Comparison of ENCODE assay signal across 11 cellular contexts in genomic region chr11:62724171-62724570, GRCh38. TPM values are rescaled to one million over a fixed set of nuclear protein-coding genes. Genes with fewer than 3 reads are reported as not detected.
DNase-seq lines count a peak whose midpoint lies in the region; ATAC-seq and TF ChIP-seq lines count a peak whose summit lies in the region.
"Had no signal": no experiment of that assay in that cellular context is flagged by ENCODE, and none has a peak within 500 bp of the region (broad histone marks: within the 10 kb centered on the region; RNA-seq: fewer than 3 reads in every experiment).

No MANE protein-coding gene starts in this region.

- H3K4me1 ChIP-seq in GM23338 (ENCODE audit: insufficient read depth) (peaks cover 16% of the 10 kb centered on the region), rectal smooth muscle tissue (ENCODE audit: control insufficient read depth, insufficient read depth, low read length) (peaks cover 25% of the 10 kb centered on the region)

- peaks cover 69% of the 10 kb centered on the region for H3K36me3 Mint-ChIP-seq in GM23338 (ENCODE audit: low read depth)
- H3K36me3 Mint-ChIP-seq in T-cell: peaks cover 58% of the 10 kb centered on the region

- POLR2A ChIA-PET in T-cell (lab: Charles Lee): interaction anchor here (0.7 kb wide), 4 partner anchors 29 to 69 kb away, joined by 3 to 5 read pairs (median 4); partner anchors contain the start of genes C11orf98 (in 1 of the 2) and CSKMT (in 1 of the 2)

- H2AFZ ChIP-seq in GM23338: no peak overlapping the region

- H3K27me3 Mint-ChIP-seq in GM23338 (ENCODE audit: insufficient read depth, low read depth, poor library complexity) (peaks cover 14% of the 10 kb centered on the region), T-cell (no peaks in the 10 kb centered on the region)

- CTCF ChIA-PET in T-cell (lab: Charles Lee): interaction anchor here (0.6 to 1.4 kb wide), 2 partner anchors 12 to 22 kb away, joined by 3 to 4 read pairs; no protein-coding TSS in a partner anchor

- TF ChIP-seq CTCF in GM23338 (conservative IDR thresholded peaks at IDR 0.05; ENCODE audit: low read depth in 2 of 2) (no peak), epithelial cell of proximal tubule (conservative IDR thresholded peaks at IDR 0.05; ENCODE audit: low read depth, low read length) (no peak)

- H3K27me3 ChIP-seq in GM23338 (ENCODE audit: insufficient read depth) (no peaks in the 10 kb centered on the region), rectal smooth muscle tissue (ENCODE audit: control insufficient read depth, insufficient read depth, low read length) (no peaks in the 10 kb centered on the region)
- H3K27me3 ChIP-seq: SJSA1 had no signal

- H3K4me3 ChIP-seq in GM23338: peak overlapping the region; percentile 59; the same call in 1 of the 2 replicates
- H3K4me3 ChIP-seq in epithelial cell of proximal tubule (ENCODE audit: low read depth, low read length): peak overlapping the region; percentile 90
- H3K4me3 ChIP-seq in rectal smooth muscle tissue (ENCODE audit: low read length): peak overlapping the region; percentile 94

- peaks cover 56% of the 10 kb centered on the region for H3K36me3 ChIP-seq in GM23338 (ENCODE audit: insufficient read depth)
- peaks cover 39% of the 10 kb centered on the region for H3K36me3 ChIP-seq in rectal smooth muscle tissue (ENCODE audit: control insufficient read depth, insufficient read depth, low read length)

- peaks cover 21% of the 10 kb centered on the region for H3K4me1 Mint-ChIP-seq in GM23338
- peaks cover 43 to 64% (median 63%) of the 10 kb centered on the region in 3 donors for H3K4me1 Mint-ChIP-seq in T-cell

- H3F3A ChIP-seq in GM23338 (replicated peaks; ENCODE audit: low read depth): peaks cover 61% of the 10 kb centered on the region

- H3K79me2 ChIP-seq in GM23338 (replicated peaks; ENCODE audit: insufficient read depth): peaks cover 69% of the 10 kb centered on the region

- no peaks in the 10 kb centered on the region for H3K9me2 ChIP-seq in GM23338 (ENCODE audit: insufficient read depth)

- no peaks in the 10 kb centered on the region for H3K9me3 Mint-ChIP-seq in GM23338
- no peaks in the 10 kb centered on the region for H3K9me3 Mint-ChIP-seq in T-cell

- H3K4me3 Mint-ChIP-seq in GM23338 (peak overlapping the region; percentile 98), T-cell (peak overlapping the region; percentile 95 to 98 (median 98))

- DNase-seq in GM23338 (ENCODE audit: low spot score) (no peak), T-cell (no peak), epithelial cell of proximal tubule (ENCODE audit: low read depth) (no peak), GM03348 (ENCODE audit: low spot score) (no peak), superior temporal gyrus (ENCODE audit: extremely low spot score) (no peak), AML-193 (lab: John Stamatoyannopoulos, UW) (no peak)
- no peak for DNase-seq in stimulated activated CD4-positive, alpha-beta T cell treated with anti-CD3 and anti-CD28 coated beads, Interleukin-12 subunit alpha, Interleukin-12 subunit beta, amount 100 ng/mL, for 4 hours

- no peak overlapping the region for H3K9ac ChIP-seq in rectal smooth muscle tissue (ENCODE audit: low read length)

- H3K4me2 ChIP-seq in GM23338: peak overlapping the region; percentile 98; the same call in 1 of the 2 replicates

- no peak overlapping the region for H3K27ac ChIP-seq in GM23338 (ENCODE audit: low read depth)
- H3K27ac ChIP-seq in rectal smooth muscle tissue (ENCODE audit: low read depth, low read length): no peak overlapping the region
- H3K27ac ChIP-seq: SJSA1 had no signal

- peaks cover 47% of the 10 kb centered on the region for H4K20me1 ChIP-seq in GM23338 (replicated peaks; ENCODE audit: insufficient read depth)

- ATAC-seq in GM23338 (no peak), T-cell (replicated peaks in 1 of 4) (no peak)

- H3K27ac Mint-ChIP-seq in GM23338: no peak overlapping the region
- H3K27ac Mint-ChIP-seq in T-cell: peak overlapping the region; percentile 25 to 76

TF ChIP-seq in GM23338, 12 proteins besides CTCF, POLR2A, EP300 and RAD21 (continues in another document):
- TF ChIP-seq, protein P1, sequence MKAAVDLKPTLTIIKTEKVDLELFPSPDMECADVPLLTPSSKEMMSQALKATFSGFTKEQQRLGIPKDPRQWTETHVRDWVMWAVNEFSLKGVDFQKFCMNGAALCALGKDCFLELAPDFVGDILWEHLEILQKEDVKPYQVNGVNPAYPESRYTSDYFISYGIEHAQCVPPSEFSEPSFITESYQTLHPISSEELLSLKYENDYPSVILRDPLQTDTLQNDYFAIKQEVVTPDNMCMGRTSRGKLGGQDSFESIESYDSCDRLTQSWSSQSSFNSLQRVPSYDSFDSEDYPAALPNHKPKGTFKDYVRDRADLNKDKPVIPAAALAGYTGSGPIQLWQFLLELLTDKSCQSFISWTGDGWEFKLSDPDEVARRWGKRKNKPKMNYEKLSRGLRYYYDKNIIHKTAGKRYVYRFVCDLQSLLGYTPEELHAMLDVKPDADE (IDR thresholded peaks at IDR 0.05): no peak
- TF ChIP-seq NANOG (IDR thresholded peaks at IDR 0.05; ENCODE audit: borderline replicate concordance) (no peak), CREB1 (CRISPR knock-in tag; IDR thresholded peaks at IDR 0.05; ENCODE audit: low read depth) (no peak)

RNA-seq across cellular contexts. Expression of gene HNRNPUL2, which starts 3.1 kb away (rescaled TPM):
- 18.3 and 21.7 TPM in 2 replicates for total RNA-seq in GM23338 (2014; rRNA removed; shearing (Covaris generic))
- 9.4 and 10.9 TPM in 2 replicates for polyA plus RNA-seq in GM23338 (2016; fragmentation: Nextera tagmentation; extraction: Ambion mirVana)
- total RNA-seq in T-cell (10 to 100 TPM; 45.8 to 67.8 (median 62.7) TPM), epithelial cell of proximal tubule (8.0 and 8.5 TPM in 2 replicates)

RNA-seq across cellular contexts. Expression of gene TTC9C, which starts 4.1 kb away (rescaled TPM):
- 27.5 and 51.4 TPM in 2 replicates for total RNA-seq in GM23338 (2014; rRNA removed; shearing (Covaris generic))
- polyA plus RNA-seq in GM23338 (2016; fragmentation: Nextera tagmentation; extraction: Ambion mirVana): 42.0 and 42.6 TPM in 2 replicates
- total RNA-seq in T-cell (10 to 100 TPM; 15.4 to 54.5 (median 44.6) TPM), epithelial cell of proximal tubule (35.7 and 39.1 TPM in 2 replicates)

RNA-seq across cellular contexts. Expression of gene GNG3, which starts 16.7 kb away (rescaled TPM):
- total RNA-seq in GM23338 (2014; rRNA removed; shearing (Covaris generic)): 0.82 and 2.1 TPM in 2 replicates
- 5.7 and 7.2 TPM in 2 replicates for polyA plus RNA-seq in GM23338 (2016; fragmentation: Nextera tagmentation; extraction: Ambion mirVana)
- not detected for total RNA-seq in T-cell
- total RNA-seq in epithelial cell of proximal tubule: not detected in 2 replicates
- total RNA-seq: bronchial epithelial cell, mononuclear cell, SJSA1 had no signal

RNA-seq across cellular contexts. Expression of gene BSCL2, which starts 16.9 kb away (rescaled TPM):
- total RNA-seq in GM23338 (2014; rRNA removed; shearing (Covaris generic)): 49.0 and 60.2 TPM in 2 replicates
- polyA plus RNA-seq in GM23338 (2016; fragmentation: Nextera tagmentation; extraction: Ambion mirVana): 81.7 and 91.5 TPM in 2 replicates
- total RNA-seq in T-cell (10 to 100 TPM; 21.9 to 43.7 (median 37.3) TPM), epithelial cell of proximal tubule (42.1 and 96.6 TPM in 2 replicates)

RNA-seq across cellular contexts. Expression of gene ZBTB3, which starts 29.8 kb away (rescaled TPM):
- total RNA-seq in GM23338 (2014; rRNA removed; shearing (Covaris generic)): 82.6 and 91.7 TPM in 2 replicates
- polyA plus RNA-seq in GM23338 (2016; fragmentation: Nextera tagmentation; extraction: Ambion mirVana): 47.8 and 52.2 TPM in 2 replicates
- total RNA-seq in T-cell: 10 to 100 TPM in 3 of 5 donors, 1 to 10 TPM in 2; 5.9 to 24.6 (median 22.9) TPM
- total RNA-seq in epithelial cell of proximal tubule: 10.6 and 16.8 TPM in 2 replicates
